In the genomic region with DNA sequence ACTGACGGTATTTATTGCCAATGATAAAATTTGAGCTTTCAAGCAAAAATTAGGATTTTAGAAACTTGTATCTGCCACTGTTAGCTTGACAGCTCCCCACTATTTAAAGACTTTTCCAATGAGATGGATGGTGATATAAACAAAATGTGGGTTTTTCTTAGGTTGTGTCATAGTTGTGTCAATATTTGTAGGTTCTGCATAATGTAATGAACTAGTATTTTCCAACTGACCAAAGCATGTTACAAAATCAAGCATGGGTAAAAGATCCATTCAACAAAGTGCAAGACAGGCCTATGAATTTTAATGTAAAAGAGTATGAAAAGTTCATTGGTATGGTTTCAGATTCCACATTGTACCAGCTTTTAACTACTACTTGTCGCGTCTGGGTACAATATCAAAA, we compare ENCODE assay signal across 1 cellular context.
TF ChIP-seq lines count a peak whose summit lies in the region.

No MANE protein-coding gene starts in this region.

TF ChIP-seq in HepG2, 621 proteins besides CTCF, POLR2A, EP300 and RAD21 (continued from another document):
- TF ChIP-seq, protein P1, sequence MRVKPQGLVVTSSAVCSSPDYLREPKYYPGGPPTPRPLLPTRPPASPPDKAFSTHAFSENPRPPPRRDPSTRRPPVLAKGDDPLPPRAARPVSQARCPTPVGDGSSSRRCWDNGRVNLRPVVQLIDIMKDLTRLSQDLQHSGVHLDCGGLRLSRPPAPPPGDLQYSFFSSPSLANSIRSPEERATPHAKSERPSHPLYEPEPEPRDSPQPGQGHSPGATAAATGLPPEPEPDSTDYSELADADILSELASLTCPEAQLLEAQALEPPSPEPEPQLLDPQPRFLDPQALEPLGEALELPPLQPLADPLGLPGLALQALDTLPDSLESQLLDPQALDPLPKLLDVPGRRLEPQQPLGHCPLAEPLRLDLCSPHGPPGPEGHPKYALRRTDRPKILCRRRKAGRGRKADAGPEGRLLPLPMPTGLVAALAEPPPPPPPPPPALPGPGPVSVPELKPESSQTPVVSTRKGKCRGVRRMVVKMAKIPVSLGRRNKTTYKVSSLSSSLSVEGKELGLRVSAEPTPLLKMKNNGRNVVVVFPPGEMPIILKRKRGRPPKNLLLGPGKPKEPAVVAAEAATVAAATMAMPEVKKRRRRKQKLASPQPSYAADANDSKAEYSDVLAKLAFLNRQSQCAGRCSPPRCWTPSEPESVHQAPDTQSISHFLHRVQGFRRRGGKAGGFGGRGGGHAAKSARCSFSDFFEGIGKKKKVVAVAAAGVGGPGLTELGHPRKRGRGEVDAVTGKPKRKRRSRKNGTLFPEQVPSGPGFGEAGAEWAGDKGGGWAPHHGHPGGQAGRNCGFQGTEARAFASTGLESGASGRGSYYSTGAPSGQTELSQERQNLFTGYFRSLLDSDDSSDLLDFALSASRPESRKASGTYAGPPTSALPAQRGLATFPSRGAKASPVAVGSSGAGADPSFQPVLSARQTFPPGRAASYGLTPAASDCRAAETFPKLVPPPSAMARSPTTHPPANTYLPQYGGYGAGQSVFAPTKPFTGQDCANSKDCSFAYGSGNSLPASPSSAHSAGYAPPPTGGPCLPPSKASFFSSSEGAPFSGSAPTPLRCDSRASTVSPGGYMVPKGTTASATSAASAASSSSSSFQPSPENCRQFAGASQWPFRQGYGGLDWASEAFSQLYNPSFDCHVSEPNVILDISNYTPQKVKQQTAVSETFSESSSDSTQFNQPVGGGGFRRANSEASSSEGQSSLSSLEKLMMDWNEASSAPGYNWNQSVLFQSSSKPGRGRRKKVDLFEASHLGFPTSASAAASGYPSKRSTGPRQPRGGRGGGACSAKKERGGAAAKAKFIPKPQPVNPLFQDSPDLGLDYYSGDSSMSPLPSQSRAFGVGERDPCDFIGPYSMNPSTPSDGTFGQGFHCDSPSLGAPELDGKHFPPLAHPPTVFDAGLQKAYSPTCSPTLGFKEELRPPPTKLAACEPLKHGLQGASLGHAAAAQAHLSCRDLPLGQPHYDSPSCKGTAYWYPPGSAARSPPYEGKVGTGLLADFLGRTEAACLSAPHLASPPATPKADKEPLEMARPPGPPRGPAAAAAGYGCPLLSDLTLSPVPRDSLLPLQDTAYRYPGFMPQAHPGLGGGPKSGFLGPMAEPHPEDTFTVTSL (CRISPR knock-in tag; IDR thresholded peaks at IDR 0.05; ENCODE audit: borderline replicate concordance) = peak; percentile 38; the same call in 1 of the 2 replicates
- TF ChIP-seq HMG20A (CRISPR knock-in tag; IDR thresholded peaks at IDR 0.05; ENCODE audit: borderline replicate concordance) (peak; percentile 48; the same call in 1 of the 2 replicates), ZNF709 (CRISPR knock-in tag; IDR thresholded peaks at IDR 0.05) (no peak), GATAD2A (CRISPR knock-in tag; IDR thresholded peaks at IDR 0.05) (peak; percentile 54; the same call in 1 of the 2 replicates), FOXA3 (CRISPR knock-in tag; IDR thresholded peaks at IDR 0.05) (peak; percentile 62), FOXM1 (CRISPR knock-in tag; IDR thresholded peaks at IDR 0.05) (no peak), ZNF530 (CRISPR knock-in tag; IDR thresholded peaks at IDR 0.05; ENCODE audit: low read depth) (no peak), RARA (CRISPR knock-in tag; IDR thresholded peaks at IDR 0.05) (peak; percentile 56), FOXP1 (IDR thresholded peaks at IDR 0.05) (no peak), FOXP1 (CRISPR knock-in tag; IDR thresholded peaks at IDR 0.05) (0 out of 2 replicates have a peak, but pooled peaks have one; percentile 13), ZNF761 (CRISPR knock-in tag; conservative IDR thresholded peaks at IDR 0.05) (no peak), CEBPB (IDR thresholded peaks at IDR 0.05; ENCODE audit: borderline replicate concordance, low read depth, low read length) (peak; percentile 43; the same call in 1 of the 2 replicates), ZBTB7A (CRISPR knock-in tag; IDR thresholded peaks at IDR 0.05) (no peak), MAFG (CRISPR knock-in tag; IDR thresholded peaks at IDR 0.05) (no peak), ZNF180 (CRISPR knock-in tag; IDR thresholded peaks at IDR 0.05; ENCODE audit: borderline replicate concordance, low read depth) (no peak), ZNF772 (CRISPR knock-in tag; IDR thresholded peaks at IDR 0.05) (no peak)
- TF ChIP-seq, protein P2, sequence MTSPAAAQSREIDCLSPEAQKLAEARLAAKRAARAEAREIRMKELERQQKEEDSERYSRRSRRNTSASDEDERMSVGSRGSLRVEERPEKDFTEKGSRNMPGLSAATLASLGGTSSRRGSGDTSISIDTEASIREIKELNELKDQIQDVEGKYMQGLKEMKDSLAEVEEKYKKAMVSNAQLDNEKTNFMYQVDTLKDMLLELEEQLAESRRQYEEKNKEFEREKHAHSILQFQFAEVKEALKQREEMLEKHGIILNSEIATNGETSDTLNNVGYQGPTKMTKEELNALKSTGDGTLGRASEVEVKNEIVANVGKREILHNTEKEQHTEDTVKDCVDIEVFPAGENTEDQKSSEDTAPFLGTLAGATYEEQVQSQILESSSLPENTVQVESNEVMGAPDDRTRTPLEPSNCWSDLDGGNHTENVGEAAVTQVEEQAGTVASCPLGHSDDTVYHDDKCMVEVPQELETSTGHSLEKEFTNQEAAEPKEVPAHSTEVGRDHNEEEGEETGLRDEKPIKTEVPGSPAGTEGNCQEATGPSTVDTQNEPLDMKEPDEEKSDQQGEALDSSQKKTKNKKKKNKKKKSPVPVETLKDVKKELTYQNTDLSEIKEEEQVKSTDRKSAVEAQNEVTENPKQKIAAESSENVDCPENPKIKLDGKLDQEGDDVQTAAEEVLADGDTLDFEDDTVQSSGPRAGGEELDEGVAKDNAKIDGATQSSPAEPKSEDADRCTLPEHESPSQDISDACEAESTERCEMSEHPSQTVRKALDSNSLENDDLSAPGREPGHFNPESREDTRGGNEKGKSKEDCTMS (CRISPR knock-in tag; conservative IDR thresholded peaks at IDR 0.05) = no peak
- TF ChIP-seq, protein P3, sequence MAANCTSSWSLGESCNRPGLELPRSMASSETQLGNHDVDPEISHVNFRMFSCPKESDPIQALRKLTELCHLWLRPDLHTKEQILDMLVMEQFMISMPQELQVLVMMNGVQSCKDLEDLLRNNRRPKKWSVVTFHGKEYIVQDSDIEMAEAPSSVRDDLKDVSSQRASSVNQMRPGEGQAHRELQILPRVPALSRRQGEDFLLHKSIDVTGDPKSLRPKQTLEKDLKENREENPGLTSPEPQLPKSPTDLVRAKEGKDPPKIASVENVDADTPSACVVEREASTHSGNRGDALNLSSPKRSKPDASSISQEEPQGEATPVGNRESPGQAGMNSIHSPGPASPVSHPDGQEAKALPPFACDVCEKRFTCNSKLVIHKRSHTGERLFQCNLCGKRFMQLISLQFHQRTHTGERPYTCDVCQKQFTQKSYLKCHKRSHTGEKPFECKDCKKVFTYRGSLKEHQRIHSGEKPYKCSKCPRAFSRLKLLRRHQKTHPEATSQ (CRISPR knock-in tag; IDR thresholded peaks at IDR 0.05; ENCODE audit: borderline replicate concordance) = no peak
- TF ChIP-seq, protein P4, sequence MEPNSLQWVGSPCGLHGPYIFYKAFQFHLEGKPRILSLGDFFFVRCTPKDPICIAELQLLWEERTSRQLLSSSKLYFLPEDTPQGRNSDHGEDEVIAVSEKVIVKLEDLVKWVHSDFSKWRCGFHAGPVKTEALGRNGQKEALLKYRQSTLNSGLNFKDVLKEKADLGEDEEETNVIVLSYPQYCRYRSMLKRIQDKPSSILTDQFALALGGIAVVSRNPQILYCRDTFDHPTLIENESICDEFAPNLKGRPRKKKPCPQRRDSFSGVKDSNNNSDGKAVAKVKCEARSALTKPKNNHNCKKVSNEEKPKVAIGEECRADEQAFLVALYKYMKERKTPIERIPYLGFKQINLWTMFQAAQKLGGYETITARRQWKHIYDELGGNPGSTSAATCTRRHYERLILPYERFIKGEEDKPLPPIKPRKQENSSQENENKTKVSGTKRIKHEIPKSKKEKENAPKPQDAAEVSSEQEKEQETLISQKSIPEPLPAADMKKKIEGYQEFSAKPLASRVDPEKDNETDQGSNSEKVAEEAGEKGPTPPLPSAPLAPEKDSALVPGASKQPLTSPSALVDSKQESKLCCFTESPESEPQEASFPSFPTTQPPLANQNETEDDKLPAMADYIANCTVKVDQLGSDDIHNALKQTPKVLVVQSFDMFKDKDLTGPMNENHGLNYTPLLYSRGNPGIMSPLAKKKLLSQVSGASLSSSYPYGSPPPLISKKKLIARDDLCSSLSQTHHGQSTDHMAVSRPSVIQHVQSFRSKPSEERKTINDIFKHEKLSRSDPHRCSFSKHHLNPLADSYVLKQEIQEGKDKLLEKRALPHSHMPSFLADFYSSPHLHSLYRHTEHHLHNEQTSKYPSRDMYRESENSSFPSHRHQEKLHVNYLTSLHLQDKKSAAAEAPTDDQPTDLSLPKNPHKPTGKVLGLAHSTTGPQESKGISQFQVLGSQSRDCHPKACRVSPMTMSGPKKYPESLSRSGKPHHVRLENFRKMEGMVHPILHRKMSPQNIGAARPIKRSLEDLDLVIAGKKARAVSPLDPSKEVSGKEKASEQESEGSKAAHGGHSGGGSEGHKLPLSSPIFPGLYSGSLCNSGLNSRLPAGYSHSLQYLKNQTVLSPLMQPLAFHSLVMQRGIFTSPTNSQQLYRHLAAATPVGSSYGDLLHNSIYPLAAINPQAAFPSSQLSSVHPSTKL (CRISPR knock-in tag; IDR thresholded peaks at IDR 0.05) = peak; percentile 65
